Comparison of ENCODE assay signal across 24 cellular contexts in genomic region chr1:9374748-9375345, GRCh38.
DNase-seq lines count a peak whose midpoint lies in the region; ATAC-seq, FAIRE-seq and TF ChIP-seq lines count a peak whose summit lies in the region.
"Had no signal": no experiment of that assay in that cellular context is flagged by ENCODE, and none has a peak within 500 bp of the region (broad histone marks: within the 10 kb centered on the region; RNA-seq: fewer than 3 reads in every experiment).

No MANE protein-coding gene starts in this region.

- no peaks in the 10 kb centered on the region for H3K27me3 ChIP-seq in WERI-Rb-1 (ENCODE audit: insufficient read depth, low read depth, severe bottlenecking)
- H3K27me3 ChIP-seq in sigmoid colon, result no peaks in the 10 kb centered on the region
- no peaks in the 10 kb centered on the region for H3K27me3 ChIP-seq in breast epithelium
- H3K27me3 ChIP-seq: SJSA1 had no signal

- H3K27ac ChIP-seq in WERI-Rb-1, result peak overlapping the region; percentile 64
- H3K27ac ChIP-seq in sigmoid colon, result peak overlapping the region; percentile 86 to 93 (median 90)
- H3K27ac ChIP-seq in breast epithelium, result no peak overlapping the region
- H3K27ac ChIP-seq: SJSA1 had no signal

- ATAC-seq in GM19455 (IDR thresholded peaks at IDR 0.05; ENCODE audit: unreplicated experiment) (no peak), HG02973 (IDR thresholded peaks at IDR 0.05; ENCODE audit: unreplicated experiment) (no peak)
- ATAC-seq: activated CD8-positive, alpha-beta memory T cell treated with anti-CD3 and anti-CD28 coated beads, Interleukin-2, amount 10 ng/mL, durations not matched to agents 7 days and 5 days; left colon; stimulated activated effector memory CD8-positive, alpha-beta T cell treated with anti-CD3 and anti-CD28 coated beads, Interleukin-12 subunit alpha, Interleukin-12 subunit beta, amount 100 ng/mL, for 72 hours had no signal

- H3K4me1 Mint-ChIP-seq in glutamatergic neuron (ENCODE audit: low read depth, unreplicated experiment), result peaks cover 44% of the 10 kb centered on the region
- H3K4me1 Mint-ChIP-seq: activated CD8-positive, alpha-beta memory T cell treated with anti-CD3 and anti-CD28 coated beads, Interleukin-2, amount 10 ng/mL, durations not matched to agents 7 days and 5 days; central memory CD8-positive, alpha-beta T cell; stimulated activated effector memory CD8-positive, alpha-beta T cell treated with anti-CD3 and anti-CD28 coated beads, Interleukin-12 subunit alpha, Interleukin-12 subunit beta, amount 100 ng/mL, for 72 hours had no signal

- H3K9me3 ChIP-seq in WERI-Rb-1 (ENCODE audit: severe bottlenecking) (no peaks in the 10 kb centered on the region), sigmoid colon (no peaks in the 10 kb centered on the region), breast epithelium (no peaks in the 10 kb centered on the region)
- H3K9me3 ChIP-seq: SJSA1 had no signal

- DNase-seq in D721Med (ENCODE audit: insufficient read length, low spot score) (no peak), WERI-Rb-1 (peak; percentile 91), glutamatergic neuron (no peak), sigmoid colon (no peak), ureter (ENCODE audit: low spot score) (no peak), breast epithelium (ENCODE audit: low spot score in 2 of 2) (no peak)
- DNase-seq: activated CD4-positive, CD25-positive, alpha-beta regulatory T cell treated with anti-CD3 and anti-CD28 coated beads, Interleukin-2, amount 50 U/mL, for 72 hours; activated CD8-positive, alpha-beta memory T cell treated with anti-CD3 and anti-CD28 coated beads, Interleukin-2, amount 10 ng/mL, durations not matched to agents 7 days and 5 days; COR-L47; effector CD8-positive, alpha-beta T cell; IMR-90; left colon; MM.1S; NCI-H187 treated with DMSO at 0.1 percent for 48 hours; NCI-H446; stimulated activated CD4-positive, alpha-beta T cell treated with anti-CD3 and anti-CD28 coated beads, Interleukin-12 subunit alpha, Interleukin-12 subunit beta, amount 100 ng/mL, for 4 hours; T-helper 9 cell had no signal

- WGBS in sigmoid colon, 2 donors, result 90% methylated on average over 7 of the region's 7 CpGs

- peak overlapping the region; percentile 25 for H3K27ac Mint-ChIP-seq in glutamatergic neuron (ENCODE audit: unreplicated experiment)
- H3K27ac Mint-ChIP-seq: activated CD8-positive, alpha-beta memory T cell treated with anti-CD3 and anti-CD28 coated beads, Interleukin-2, amount 10 ng/mL, durations not matched to agents 7 days and 5 days; activated T-helper 2 cell treated with anti-CD3 and anti-CD28 coated beads, Interferon-gamma antibody, Interleukin-2, Interleukin-4, amounts not matched to agents 10 μg/mL and 5 μg/mL and 100 μg/mL, durations not matched to agents 14 hours and 24 hours and 36 hours; stimulated activated effector memory CD8-positive, alpha-beta T cell treated with anti-CD3 and anti-CD28 coated beads, Interleukin-12 subunit alpha, Interleukin-12 subunit beta, amount 100 ng/mL, for 72 hours had no signal

- peak; percentile 84 for FAIRE-seq in D721Med (lab: Jason Lieb, UNC)

- H3K27me3 Mint-ChIP-seq in glutamatergic neuron (ENCODE audit: unreplicated experiment), result peaks cover 23% of the 10 kb centered on the region
- H3K27me3 Mint-ChIP-seq: activated CD8-positive, alpha-beta memory T cell treated with anti-CD3 and anti-CD28 coated beads, Interleukin-2, amount 10 ng/mL, durations not matched to agents 7 days and 5 days; central memory CD8-positive, alpha-beta T cell; progenitor cell of endocrine pancreas had no signal

- H3K36me3 ChIP-seq in WERI-Rb-1 (peaks cover 8% of the 10 kb centered on the region), sigmoid colon (no peaks in the 10 kb centered on the region), breast epithelium (no peaks in the 10 kb centered on the region)

- TF ChIP-seq CTCF in D721Med (IDR thresholded peaks at IDR 0.05; ENCODE audit: insufficient read depth, missing control alignments) (peak; percentile 50), WERI-Rb-1 (IDR thresholded peaks at IDR 0.05; ENCODE audit: low read depth, low read length) (peak; percentile 37; the same call in 1 of the 2 replicates), glutamatergic neuron (IDR thresholded peaks at IDR 0.05; ENCODE audit: partially characterized antibody, unreplicated experiment) (no peak), sigmoid colon (IDR thresholded peaks at IDR 0.05) (no peak), breast epithelium (IDR thresholded peaks at IDR 0.05) (no peak)

- intact Hi-C loops in sigmoid colon (cut with DNase I) (no loop called here), breast epithelium (cut with DNase I; ENCODE audit: low total_unique reads) (loop anchor here (1.0 kb wide), 1 partner anchor 21 kb away; no protein-coding TSS in a partner anchor)

- H3K36me3 Mint-ChIP-seq in glutamatergic neuron (ENCODE audit: unreplicated experiment), result no peaks in the 10 kb centered on the region
- H3K36me3 Mint-ChIP-seq: activated CD8-positive, alpha-beta memory T cell treated with anti-CD3 and anti-CD28 coated beads, Interleukin-2, amount 10 ng/mL, durations not matched to agents 7 days and 5 days; stimulated activated effector memory CD8-positive, alpha-beta T cell treated with anti-CD3 and anti-CD28 coated beads, Interleukin-12 subunit alpha, Interleukin-12 subunit beta, amount 100 ng/mL, for 72 hours had no signal

- peak overlapping the region; percentile 57 for H3K4me3 Mint-ChIP-seq in glutamatergic neuron (ENCODE audit: unreplicated experiment)
- H3K4me3 Mint-ChIP-seq: activated CD8-positive, alpha-beta memory T cell treated with anti-CD3 and anti-CD28 coated beads, Interleukin-2, amount 10 ng/mL, durations not matched to agents 7 days and 5 days; central memory CD8-positive, alpha-beta T cell; stimulated activated effector memory CD8-positive, alpha-beta T cell treated with anti-CD3 and anti-CD28 coated beads, Interleukin-12 subunit alpha, Interleukin-12 subunit beta, amount 100 ng/mL, for 72 hours had no signal

- peaks cover 3% of the 10 kb centered on the region for H3K9me3 Mint-ChIP-seq in glutamatergic neuron (ENCODE audit: unreplicated experiment)
- H3K9me3 Mint-ChIP-seq: activated T-helper 2 cell treated with anti-CD3 and anti-CD28 coated beads, Interferon-gamma antibody, Interleukin-2, Interleukin-4, amounts not matched to agents 10 μg/mL and 5 μg/mL and 100 μg/mL, durations not matched to agents 14 hours and 24 hours and 36 hours; central memory CD8-positive, alpha-beta T cell; stimulated activated effector memory CD8-positive, alpha-beta T cell treated with anti-CD3 and anti-CD28 coated beads, Interleukin-12 subunit alpha, Interleukin-12 subunit beta, amount 100 ng/mL, for 72 hours had no signal

- H3K4me3 ChIP-seq in WERI-Rb-1 (ENCODE audit: low read depth, low read length), result no peak overlapping the region
- H3K4me3 ChIP-seq in sigmoid colon, result no peak overlapping the region
- H3K4me3 ChIP-seq in breast epithelium, result no peak overlapping the region
- H3K4me3 ChIP-seq: SJSA1 had no signal

- TF ChIP-seq EP300 in sigmoid colon (IDR thresholded peaks at IDR 0.05), result no peak

- H3K4me1 ChIP-seq in sigmoid colon (peaks cover 0 to 94% (median 87%) of the 10 kb centered on the region in 4 donors), breast epithelium (no peaks in the 10 kb centered on the region)

- TF ChIP-seq POLR2A in sigmoid colon (IDR thresholded peaks at IDR 0.05) (no peak), breast epithelium (IDR thresholded peaks at IDR 0.05) (no peak)

Comparison
In these comparisons a context has a peak if more than half of its experiments do, and no peak if none do; other contexts are left out.
1. CTCF ChIP-seq: peak in D721Med (single experiment) and WERI-Rb-1 (single experiment); none in glutamatergic neuron (single experiment), sigmoid colon (0 of 4) and breast epithelium (0 of 3).
2. H3K27ac ChIP-seq: peak in WERI-Rb-1 (single experiment) and sigmoid colon (4 of 4); none in breast epithelium (0 of 2).